ENCODE assay signal across 1 cellular context in genomic region chr6:149863596-149863845, GRCh38.
TF ChIP-seq lines count a peak whose summit lies in the region.

No MANE protein-coding gene starts in this region.

TF ChIP-seq in K562, 482 proteins besides CTCF, POLR2A, EP300 and RAD21 (continued from another document):
- no peak for TF ChIP-seq ATF1 (CRISPR knock-in tag; IDR thresholded peaks at IDR 0.05)
- TF ChIP-seq ATF1 (tag; IDR thresholded peaks at IDR 0.05) = 0 out of 2 replicates have a peak, but pooled peaks have one; percentile 33
- peak; percentile 66 for TF ChIP-seq KDM5B (IDR thresholded peaks at IDR 0.05; ENCODE audit: insufficient replicate concordance, low read depth, low read length)
- 0 out of 2 replicates have a peak, but pooled peaks have one; percentile 9 for TF ChIP-seq SAFB (IDR thresholded peaks at IDR 0.05; ENCODE audit: borderline replicate concordance, low read depth, low read length)
- TF ChIP-seq FOSL1 (tag; conservative IDR thresholded peaks at IDR 0.05) = 0 out of 2 replicates have a peak, but pooled peaks have one; percentile 18
- TF ChIP-seq TFAP4 (CRISPR knock-in tag; IDR thresholded peaks at IDR 0.05; ENCODE audit: borderline replicate concordance) = peak; percentile 41; the same call in 1 of the 2 replicates
- peak; percentile 5 for TF ChIP-seq TAF1 (IDR thresholded peaks at IDR 0.05; ENCODE audit: control insufficient read depth, extremely low read depth, insufficient read depth, low read length, severe bottlenecking)
- no peak for TF ChIP-seq ZNF140 (CRISPR knock-in tag; IDR thresholded peaks at IDR 0.05)
- 0 out of 2 replicates have a peak, but pooled peaks have one; percentile 37 for TF ChIP-seq ZNF584 (CRISPR knock-in tag; IDR thresholded peaks at IDR 0.05; ENCODE audit: low read depth)
- peak; percentile 69 for TF ChIP-seq PCBP1 (IDR thresholded peaks at IDR 0.05; ENCODE audit: low read depth, low read length, poor library complexity, severe bottlenecking)
TF ChIP-seq in K562: peak in this region for 8.
